Comparison of ENCODE assay signal across 1 cellular context in the genomic region with DNA sequence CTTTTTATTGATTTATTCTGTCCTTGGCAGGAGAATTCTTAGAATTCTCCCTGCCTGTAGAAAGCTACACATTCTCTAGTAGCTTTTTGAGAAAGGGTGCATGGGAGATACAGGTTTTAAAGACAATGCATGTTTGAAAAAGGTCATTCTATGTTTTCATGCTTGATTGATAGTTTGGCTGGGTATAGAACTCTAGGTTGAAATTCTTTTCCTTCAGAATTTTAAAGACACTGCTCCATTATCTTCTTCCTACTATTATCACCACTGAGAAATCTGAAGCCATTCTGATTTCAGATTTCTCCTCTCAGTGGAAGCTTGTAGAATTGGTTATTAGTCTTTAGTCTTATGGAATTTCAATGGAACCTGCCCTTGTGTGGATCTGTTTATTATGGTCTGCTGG.
TF ChIP-seq lines count a peak whose summit lies in the region.

No MANE protein-coding gene starts in this region.

TF ChIP-seq in HEK293, 187 proteins besides CTCF, POLR2A, EP300 and RAD21 (continued from another document):
- TF ChIP-seq, protein P1, sequence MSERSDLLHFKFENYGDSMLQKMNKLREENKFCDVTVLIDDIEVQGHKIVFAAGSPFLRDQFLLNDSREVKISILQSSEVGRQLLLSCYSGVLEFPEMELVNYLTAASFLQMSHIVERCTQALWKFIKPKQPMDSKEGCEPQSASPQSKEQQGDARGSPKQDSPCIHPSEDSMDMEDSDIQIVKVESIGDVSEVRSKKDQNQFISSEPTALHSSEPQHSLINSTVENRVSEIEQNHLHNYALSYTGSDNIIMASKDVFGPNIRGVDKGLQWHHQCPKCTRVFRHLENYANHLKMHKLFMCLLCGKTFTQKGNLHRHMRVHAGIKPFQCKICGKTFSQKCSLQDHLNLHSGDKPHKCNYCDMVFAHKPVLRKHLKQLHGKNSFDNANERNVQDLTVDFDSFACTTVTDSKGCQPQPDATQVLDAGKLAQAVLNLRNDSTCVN (tag by site-specific recombination; optimal IDR thresholded peaks at IDR 0.05) = no peak
